ENCODE assay signal across 13 cellular contexts in the genomic region with DNA sequence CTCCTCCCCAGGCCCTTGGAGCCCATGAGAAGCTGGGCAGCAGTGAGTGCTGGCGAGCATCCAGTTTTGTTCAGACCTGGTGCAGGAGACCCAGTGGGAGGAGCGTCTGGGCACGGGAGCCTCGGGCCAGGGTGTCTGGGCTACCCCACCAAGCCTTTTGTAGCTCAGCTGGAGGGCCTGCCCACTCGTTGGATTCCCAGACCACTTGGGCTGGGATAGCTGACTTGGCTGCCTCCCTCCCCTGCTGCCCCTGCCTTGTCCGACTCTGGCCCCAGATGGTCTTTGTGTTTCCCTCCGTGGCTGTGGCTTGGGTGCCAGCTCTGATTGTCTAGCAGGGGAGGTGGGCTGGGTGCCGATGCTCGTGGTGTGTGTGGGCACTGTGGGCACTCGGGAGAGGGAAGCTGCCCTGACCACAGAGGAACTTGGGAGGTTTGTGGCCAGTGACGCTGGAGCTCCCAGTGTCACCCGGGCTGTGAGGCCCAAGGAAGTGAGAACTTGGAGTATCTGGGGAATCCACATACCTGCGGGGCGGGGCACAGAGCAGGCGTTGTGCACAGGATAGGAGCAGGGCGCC. TPM values are rescaled to one million over a fixed set of nuclear protein-coding genes. Genes with fewer than 3 reads are reported as not detected.
DNase-seq lines count a peak whose midpoint lies in the region; ATAC-seq lines count a peak whose summit lies in the region.
"Had no signal": no experiment of that assay in that cellular context is flagged by ENCODE, and none has a peak within 500 bp of the region (broad histone marks: within the 10 kb centered on the region; RNA-seq: fewer than 3 reads in every experiment).

No MANE protein-coding gene starts in this region.

- H3K4me3 Mint-ChIP-seq in activated naive CD8-positive, alpha-beta T cell treated with anti-CD3 and anti-CD28 coated beads, Interleukin-2, amount 50 U/mL, for 24 hours: no peak overlapping the region
- no peak overlapping the region for H3K4me3 Mint-ChIP-seq in activated T-helper 17 cell treated with anti-CD3 and anti-CD28 coated beads, Interleukin-2, amount 50 U/mL, for 72 hours
- H3K4me3 Mint-ChIP-seq: activated CD8-positive, alpha-beta T cell treated with anti-CD3 and anti-CD28 coated beads for 36 hours; T-cell had no signal

- ATAC-seq in left ventricle myocardium superior (peak; percentile 77), sciatic nerve (peak; percentile 36), GM18511 (IDR thresholded peaks at IDR 0.05; ENCODE audit: unreplicated experiment) (no peak)
- ATAC-seq in activated naive CD8-positive, alpha-beta T cell treated with anti-CD3 and anti-CD28 coated beads, Interleukin-2, amount 50 U/mL, for 24 hours: no peak
- ATAC-seq in activated T-helper 17 cell treated with anti-CD3 and anti-CD28 coated beads, Interleukin-2, amount 50 U/mL, for 72 hours (replicated peaks): no peak
- ATAC-seq: activated CD8-positive, alpha-beta T cell treated with anti-CD3 and anti-CD28 coated beads for 36 hours; stimulated activated naive CD8-positive, alpha-beta T cell treated with anti-CD3 and anti-CD28 coated beads, Interleukin-15, Interleukin-2, amounts not matched to agents 100 U/mL and 50 U/mL, for 24 hours; T-cell had no signal

- peaks cover 11% of the 10 kb centered on the region for H3K27me3 Mint-ChIP-seq in activated naive CD8-positive, alpha-beta T cell treated with anti-CD3 and anti-CD28 coated beads, Interleukin-2, amount 50 U/mL, for 24 hours
- peaks cover 8% of the 10 kb centered on the region for H3K27me3 Mint-ChIP-seq in activated T-helper 17 cell treated with anti-CD3 and anti-CD28 coated beads, Interleukin-2, amount 50 U/mL, for 72 hours

- no peaks in the 10 kb centered on the region for H3K4me1 Mint-ChIP-seq in activated naive CD8-positive, alpha-beta T cell treated with anti-CD3 and anti-CD28 coated beads, Interleukin-2, amount 50 U/mL, for 24 hours
- no peaks in the 10 kb centered on the region for H3K4me1 Mint-ChIP-seq in activated T-helper 17 cell treated with anti-CD3 and anti-CD28 coated beads, Interleukin-2, amount 50 U/mL, for 72 hours

- intact Hi-C loops in left ventricle myocardium superior (cut with micrococcal nuclease): no loop called here
- intact Hi-C loops in sciatic nerve (cut with DNase I): no loop called here

- H3K27ac Mint-ChIP-seq in activated naive CD8-positive, alpha-beta T cell treated with anti-CD3 and anti-CD28 coated beads, Interleukin-2, amount 50 U/mL, for 24 hours: no peak overlapping the region
- H3K27ac Mint-ChIP-seq in activated T-helper 17 cell treated with anti-CD3 and anti-CD28 coated beads, Interleukin-2, amount 50 U/mL, for 72 hours: no peak overlapping the region
- H3K27ac Mint-ChIP-seq: activated CD8-positive, alpha-beta T cell treated with anti-CD3 and anti-CD28 coated beads for 36 hours; T-cell had no signal

- H3K36me3 Mint-ChIP-seq in activated naive CD8-positive, alpha-beta T cell treated with anti-CD3 and anti-CD28 coated beads, Interleukin-2, amount 50 U/mL, for 24 hours (ENCODE audit: low read depth): no peaks in the 10 kb centered on the region
- no peaks in the 10 kb centered on the region for H3K36me3 Mint-ChIP-seq in activated T-helper 17 cell treated with anti-CD3 and anti-CD28 coated beads, Interleukin-2, amount 50 U/mL, for 72 hours (ENCODE audit: low read depth)
- H3K36me3 Mint-ChIP-seq: T-cell had no signal

- peak; percentile 81 for DNase-seq in H4 (ENCODE audit: low spot score)
- DNase-seq in NCI-H345 (lab: John Stamatoyannopoulos, UW): peak; percentile 46
- DNase-seq in left ventricle myocardium superior: peak; percentile 68
- DNase-seq in sciatic nerve (ENCODE audit: low spot score): no peak
- DNase-seq in activated naive CD8-positive, alpha-beta T cell treated with anti-CD3 and anti-CD28 coated beads, Interleukin-2, amount 50 U/mL, for 24 hours: no peak
- no peak for DNase-seq in stimulated activated CD4-positive, alpha-beta T cell treated with anti-CD3 and anti-CD28 coated beads, Interleukin-12 subunit alpha, Interleukin-12 subunit beta, amount 100 ng/mL, for 4 hours
- DNase-seq: activated CD8-positive, alpha-beta T cell treated with anti-CD3 and anti-CD28 coated beads for 36 hours; glutamatergic neuron; IMR-90; stimulated activated naive CD8-positive, alpha-beta T cell treated with anti-CD3 and anti-CD28 coated beads, Interleukin-15, Interleukin-2, amounts not matched to agents 100 U/mL and 50 U/mL, for 24 hours had no signal

- H3K9me3 Mint-ChIP-seq in activated naive CD8-positive, alpha-beta T cell treated with anti-CD3 and anti-CD28 coated beads, Interleukin-2, amount 50 U/mL, for 24 hours: no peaks in the 10 kb centered on the region
- H3K9me3 Mint-ChIP-seq in activated T-helper 17 cell treated with anti-CD3 and anti-CD28 coated beads, Interleukin-2, amount 50 U/mL, for 72 hours: no peaks in the 10 kb centered on the region
- H3K9me3 Mint-ChIP-seq: activated CD8-positive, alpha-beta T cell treated with anti-CD3 and anti-CD28 coated beads for 36 hours; T-cell had no signal

RNA-seq across cellular contexts. Expression of a gene that starts 47.3 kb away (rescaled TPM):
- total RNA-seq in H4 (2014; rRNA removed; shearing (Covaris generic)): 0.02 TPM in 1 of 2 replicates, not detected in the other
- total RNA-seq in left ventricle myocardium superior (250 TPM), sciatic nerve (6.6 TPM)
- under 1 TPM; 0.39 to 0.93 TPM for total RNA-seq in activated T-helper 17 cell treated with anti-CD3 and anti-CD28 coated beads, Interleukin-2, amount 50 U/mL, for 72 hours
- total RNA-seq: IMR-90 had no signal

Comparison
In these comparisons a context has a peak if more than half of its experiments do, and no peak if none do; other contexts are left out.
1. DNase-seq: peak in H4 (single experiment), NCI-H345 (single experiment) and left ventricle myocardium superior (single experiment); none in sciatic nerve (single experiment), activated naive CD8-positive, alpha-beta T cell treated with anti-CD3 and anti-CD28 coated beads, Interleukin-2, amount 50 U/mL, for 24 hours (single experiment) and stimulated activated CD4-positive, alpha-beta T cell treated with anti-CD3 and anti-CD28 coated beads, Interleukin-12 subunit alpha, Interleukin-12 subunit beta, amount 100 ng/mL, for 4 hours (single experiment).
2. ATAC-seq: peak in left ventricle myocardium superior (single experiment) and sciatic nerve (single experiment); none in activated naive CD8-positive, alpha-beta T cell treated with anti-CD3 and anti-CD28 coated beads, Interleukin-2, amount 50 U/mL, for 24 hours (single experiment), GM18511 (single experiment) and activated T-helper 17 cell treated with anti-CD3 and anti-CD28 coated beads, Interleukin-2, amount 50 U/mL, for 72 hours (single experiment).
3. RNA of a gene that starts 47.3 kb away (total RNA-seq): 250 TPM in left ventricle myocardium superior (single experiment); 6.6 TPM in sciatic nerve (single experiment), 0.39 to 0.93 TPM in activated T-helper 17 cell treated with anti-CD3 and anti-CD28 coated beads, Interleukin-2, amount 50 U/mL, for 72 hours and 0.02 TPM in H4; every median in the first group is over 10 times any median in the second.